In the genomic region with DNA sequence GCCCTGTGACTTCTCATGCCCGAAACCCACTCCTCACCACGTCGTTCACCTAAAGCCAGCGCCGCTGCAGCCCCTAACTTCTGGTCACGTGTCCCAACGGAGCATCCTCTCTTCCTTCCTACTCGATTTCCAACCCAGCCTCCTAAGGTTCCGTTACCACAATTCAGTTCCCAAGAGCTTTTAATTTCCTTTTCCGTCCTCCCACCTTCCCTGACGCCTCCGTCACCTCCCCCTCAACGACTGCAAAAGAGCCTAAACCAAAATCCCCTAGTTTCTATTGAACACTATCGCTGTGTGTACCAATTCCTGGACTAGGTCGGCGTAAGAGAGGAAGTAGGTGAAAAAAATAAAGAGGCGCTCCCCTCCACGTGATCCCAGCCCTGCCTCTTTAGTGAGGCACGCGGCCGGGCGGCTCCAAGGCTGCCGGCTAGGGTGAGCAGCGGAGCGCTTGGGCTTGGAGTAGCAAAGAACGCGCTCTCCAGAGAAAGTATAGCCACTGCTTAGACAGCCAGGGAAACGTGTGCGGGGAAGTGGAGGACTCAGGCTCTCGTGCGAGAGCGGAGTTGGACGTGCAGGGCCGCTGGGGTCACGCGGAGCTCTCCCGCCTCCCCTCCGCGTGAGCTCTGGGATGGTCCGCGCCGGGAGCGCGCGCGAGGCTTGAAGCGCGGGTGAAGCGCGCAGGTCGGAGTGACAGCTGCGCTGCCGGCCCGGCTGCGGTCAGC, we compare ENCODE assay signal across 1 cellular context.
TF ChIP-seq lines count a peak whose summit lies in the region.

A gene (plus strand): TSS at position 685 of the 722 bp plus-strand sequence.
A gene (minus strand): TSS at position 82 of the 722 bp plus-strand sequence. CDS start 1,189 bp downstream, outside the sequence.

TF ChIP-seq in K562, 482 proteins besides CTCF, POLR2A, EP300 and RAD21 (continued from another document and continues in another):
- no peak for TF ChIP-seq PRPF4 (IDR thresholded peaks at IDR 0.05; ENCODE audit: insufficient read depth, low read depth, low read length, poor library complexity, severe bottlenecking)
- TF ChIP-seq RNF2 (IDR thresholded peaks at IDR 0.05): peak; percentile 67
- peak; percentile 91 for TF ChIP-seq SPI1 (IDR thresholded peaks at IDR 0.05; ENCODE audit: borderline replicate concordance, low read depth, low read length)
- no peak for TF ChIP-seq ZNF507 (tag; conservative IDR thresholded peaks at IDR 0.05)
- TF ChIP-seq, protein P1, sequence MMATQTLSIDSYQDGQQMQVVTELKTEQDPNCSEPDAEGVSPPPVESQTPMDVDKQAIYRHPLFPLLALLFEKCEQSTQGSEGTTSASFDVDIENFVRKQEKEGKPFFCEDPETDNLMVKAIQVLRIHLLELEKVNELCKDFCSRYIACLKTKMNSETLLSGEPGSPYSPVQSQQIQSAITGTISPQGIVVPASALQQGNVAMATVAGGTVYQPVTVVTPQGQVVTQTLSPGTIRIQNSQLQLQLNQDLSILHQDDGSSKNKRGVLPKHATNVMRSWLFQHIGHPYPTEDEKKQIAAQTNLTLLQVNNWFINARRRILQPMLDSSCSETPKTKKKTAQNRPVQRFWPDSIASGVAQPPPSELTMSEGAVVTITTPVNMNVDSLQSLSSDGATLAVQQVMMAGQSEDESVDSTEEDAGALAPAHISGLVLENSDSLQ (IDR thresholded peaks at IDR 0.05): peak; percentile 94
- TF ChIP-seq MAFF (IDR thresholded peaks at IDR 0.05; ENCODE audit: low read length): no peak
- peak in 1 of 2 experiments; percentile 52; a peak in 1 of 4 replicates for TF ChIP-seq TBL1XR1 (IDR thresholded peaks at IDR 0.05; ENCODE audit: low read length in 2 of 2)
- TF ChIP-seq LEF1 (IDR thresholded peaks at IDR 0.05): peak; percentile 87; the same call in 1 of the 2 replicates
- peak; percentile 72 for TF ChIP-seq MIER1 (IDR thresholded peaks at IDR 0.05; ENCODE audit: low read depth)
- TF ChIP-seq ZNF589 (CRISPR knock-in tag; IDR thresholded peaks at IDR 0.05; ENCODE audit: low read depth): no peak
- TF ChIP-seq BRF1 (IDR thresholded peaks at IDR 0.05; ENCODE audit: borderline replicate concordance, extremely low read depth, insufficient read length): no peak
- peak; percentile 97 for TF ChIP-seq GTF2E2 (tag; IDR thresholded peaks at IDR 0.05)
- TF ChIP-seq RBFOX2 (IDR thresholded peaks at IDR 0.05; ENCODE audit: low read depth, low read length): peak; percentile 83
- TF ChIP-seq KDM1A (IDR thresholded peaks at IDR 0.05): no peak
- TF ChIP-seq FOXK2 (conservative IDR thresholded peaks at IDR 0.05 in 1 of 2, IDR thresholded peaks at IDR 0.05 in 1 of 2; ENCODE audit: low read depth in 2 of 2): peak; percentile 98 to 100
- TF ChIP-seq, protein P2, sequence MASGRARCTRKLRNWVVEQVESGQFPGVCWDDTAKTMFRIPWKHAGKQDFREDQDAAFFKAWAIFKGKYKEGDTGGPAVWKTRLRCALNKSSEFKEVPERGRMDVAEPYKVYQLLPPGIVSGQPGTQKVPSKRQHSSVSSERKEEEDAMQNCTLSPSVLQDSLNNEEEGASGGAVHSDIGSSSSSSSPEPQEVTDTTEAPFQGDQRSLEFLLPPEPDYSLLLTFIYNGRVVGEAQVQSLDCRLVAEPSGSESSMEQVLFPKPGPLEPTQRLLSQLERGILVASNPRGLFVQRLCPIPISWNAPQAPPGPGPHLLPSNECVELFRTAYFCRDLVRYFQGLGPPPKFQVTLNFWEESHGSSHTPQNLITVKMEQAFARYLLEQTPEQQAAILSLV (tag; IDR thresholded peaks at IDR 0.05): no peak
- TF ChIP-seq JUND (IDR thresholded peaks at IDR 0.05; ENCODE audit: borderline replicate concordance, low read depth, low read length): peak; percentile 95
- TF ChIP-seq JUND (tag; IDR thresholded peaks at IDR 0.05; ENCODE audit: borderline replicate concordance, low read depth, low read length): peak; percentile 9; the same call in 1 of the 3 replicates
- peak; percentile 99 for TF ChIP-seq NCOA1 (IDR thresholded peaks at IDR 0.05; ENCODE audit: low read depth)
- TF ChIP-seq, protein P3, sequence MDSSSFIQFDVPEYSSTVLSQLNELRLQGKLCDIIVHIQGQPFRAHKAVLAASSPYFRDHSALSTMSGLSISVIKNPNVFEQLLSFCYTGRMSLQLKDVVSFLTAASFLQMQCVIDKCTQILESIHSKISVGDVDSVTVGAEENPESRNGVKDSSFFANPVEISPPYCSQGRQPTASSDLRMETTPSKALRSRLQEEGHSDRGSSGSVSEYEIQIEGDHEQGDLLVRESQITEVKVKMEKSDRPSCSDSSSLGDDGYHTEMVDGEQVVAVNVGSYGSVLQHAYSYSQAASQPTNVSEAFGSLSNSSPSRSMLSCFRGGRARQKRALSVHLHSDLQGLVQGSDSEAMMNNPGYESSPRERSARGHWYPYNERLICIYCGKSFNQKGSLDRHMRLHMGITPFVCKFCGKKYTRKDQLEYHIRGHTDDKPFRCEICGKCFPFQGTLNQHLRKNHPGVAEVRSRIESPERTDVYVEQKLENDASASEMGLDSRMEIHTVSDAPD (CRISPR knock-in tag; IDR thresholded peaks at IDR 0.05): no peak
- peak; percentile 100 for TF ChIP-seq DIDO1 (tag; IDR thresholded peaks at IDR 0.05; ENCODE audit: low read depth)
- TF ChIP-seq, protein P4, sequence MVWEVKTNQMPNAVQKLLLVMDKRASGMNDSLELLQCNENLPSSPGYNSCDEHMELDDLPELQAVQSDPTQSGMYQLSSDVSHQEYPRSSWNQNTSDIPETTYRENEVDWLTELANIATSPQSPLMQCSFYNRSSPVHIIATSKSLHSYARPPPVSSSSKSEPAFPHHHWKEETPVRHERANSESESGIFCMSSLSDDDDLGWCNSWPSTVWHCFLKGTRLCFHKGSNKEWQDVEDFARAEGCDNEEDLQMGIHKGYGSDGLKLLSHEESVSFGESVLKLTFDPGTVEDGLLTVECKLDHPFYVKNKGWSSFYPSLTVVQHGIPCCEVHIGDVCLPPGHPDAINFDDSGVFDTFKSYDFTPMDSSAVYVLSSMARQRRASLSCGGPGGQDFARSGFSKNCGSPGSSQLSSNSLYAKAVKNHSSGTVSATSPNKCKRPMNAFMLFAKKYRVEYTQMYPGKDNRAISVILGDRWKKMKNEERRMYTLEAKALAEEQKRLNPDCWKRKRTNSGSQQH (CRISPR knock-in tag; IDR thresholded peaks at IDR 0.05): 0 out of 2 replicates have a peak, but pooled peaks have one; percentile 61
- TF ChIP-seq EGR1 (conservative IDR thresholded peaks at IDR 0.05): peak; percentile 68
- TF ChIP-seq JUN (IDR thresholded peaks at IDR 0.05; ENCODE audit: borderline replicate concordance, low read depth, low read length): peak; percentile 25; the same call in 1 of the 2 replicates
- TF ChIP-seq JUN (CRISPR knock-in tag; IDR thresholded peaks at IDR 0.05; ENCODE audit: borderline replicate concordance): peak; percentile 78; the same call in 1 of the 2 replicates
- TF ChIP-seq ZNF764 (CRISPR knock-in tag; IDR thresholded peaks at IDR 0.05; ENCODE audit: low read depth): no peak
- TF ChIP-seq, protein P5, sequence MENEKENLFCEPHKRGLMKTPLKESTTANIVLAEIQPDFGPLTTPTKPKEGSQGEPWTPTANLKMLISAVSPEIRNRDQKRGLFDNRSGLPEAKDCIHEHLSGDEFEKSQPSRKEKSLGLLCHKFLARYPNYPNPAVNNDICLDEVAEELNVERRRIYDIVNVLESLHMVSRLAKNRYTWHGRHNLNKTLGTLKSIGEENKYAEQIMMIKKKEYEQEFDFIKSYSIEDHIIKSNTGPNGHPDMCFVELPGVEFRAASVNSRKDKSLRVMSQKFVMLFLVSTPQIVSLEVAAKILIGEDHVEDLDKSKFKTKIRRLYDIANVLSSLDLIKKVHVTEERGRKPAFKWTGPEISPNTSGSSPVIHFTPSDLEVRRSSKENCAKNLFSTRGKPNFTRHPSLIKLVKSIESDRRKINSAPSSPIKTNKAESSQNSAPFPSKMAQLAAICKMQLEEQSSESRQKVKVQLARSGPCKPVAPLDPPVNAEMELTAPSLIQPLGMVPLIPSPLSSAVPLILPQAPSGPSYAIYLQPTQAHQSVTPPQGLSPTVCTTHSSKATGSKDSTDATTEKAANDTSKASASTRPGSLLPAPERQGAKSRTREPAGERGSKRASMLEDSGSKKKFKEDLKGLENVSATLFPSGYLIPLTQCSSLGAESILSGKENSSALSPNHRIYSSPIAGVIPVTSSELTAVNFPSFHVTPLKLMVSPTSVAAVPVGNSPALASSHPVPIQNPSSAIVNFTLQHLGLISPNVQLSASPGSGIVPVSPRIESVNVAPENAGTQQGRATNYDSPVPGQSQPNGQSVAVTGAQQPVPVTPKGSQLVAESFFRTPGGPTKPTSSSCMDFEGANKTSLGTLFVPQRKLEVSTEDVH (IDR thresholded peaks at IDR 0.05; ENCODE audit: low read depth, partially characterized antibody): peak; percentile 97
- TF ChIP-seq, protein P6, sequence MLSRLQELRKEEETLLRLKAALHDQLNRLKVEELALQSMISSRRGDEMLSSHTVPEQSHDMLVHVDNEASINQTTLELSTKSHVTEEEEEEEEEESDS (CRISPR knock-in tag; IDR thresholded peaks at IDR 0.05): no peak
- no peak for TF ChIP-seq ETV6 (IDR thresholded peaks at IDR 0.05; ENCODE audit: borderline replicate concordance in 1 of 2, low read depth in 2 of 2, low read length in 1 of 2)
- no peak for TF ChIP-seq ETV6 (CRISPR knock-in tag; IDR thresholded peaks at IDR 0.05; ENCODE audit: borderline replicate concordance)
- TF ChIP-seq TAF9B (IDR thresholded peaks at IDR 0.05; ENCODE audit: partially characterized antibody): peak; percentile 98
- peak; percentile 83 for TF ChIP-seq HCFC1 (IDR thresholded peaks at IDR 0.05; ENCODE audit: low read depth, low read length)
- no peak for TF ChIP-seq ZNF165 (CRISPR knock-in tag; IDR thresholded peaks at IDR 0.05; ENCODE audit: borderline replicate concordance)
- TF ChIP-seq CC2D1A (IDR thresholded peaks at IDR 0.05): peak; percentile 70; the same call in 1 of the 2 replicates
- TF ChIP-seq MEF2D (tag; conservative IDR thresholded peaks at IDR 0.05; ENCODE audit: low read depth): peak; percentile 63; the same call in 1 of the 2 replicates
- TF ChIP-seq, protein P7, sequence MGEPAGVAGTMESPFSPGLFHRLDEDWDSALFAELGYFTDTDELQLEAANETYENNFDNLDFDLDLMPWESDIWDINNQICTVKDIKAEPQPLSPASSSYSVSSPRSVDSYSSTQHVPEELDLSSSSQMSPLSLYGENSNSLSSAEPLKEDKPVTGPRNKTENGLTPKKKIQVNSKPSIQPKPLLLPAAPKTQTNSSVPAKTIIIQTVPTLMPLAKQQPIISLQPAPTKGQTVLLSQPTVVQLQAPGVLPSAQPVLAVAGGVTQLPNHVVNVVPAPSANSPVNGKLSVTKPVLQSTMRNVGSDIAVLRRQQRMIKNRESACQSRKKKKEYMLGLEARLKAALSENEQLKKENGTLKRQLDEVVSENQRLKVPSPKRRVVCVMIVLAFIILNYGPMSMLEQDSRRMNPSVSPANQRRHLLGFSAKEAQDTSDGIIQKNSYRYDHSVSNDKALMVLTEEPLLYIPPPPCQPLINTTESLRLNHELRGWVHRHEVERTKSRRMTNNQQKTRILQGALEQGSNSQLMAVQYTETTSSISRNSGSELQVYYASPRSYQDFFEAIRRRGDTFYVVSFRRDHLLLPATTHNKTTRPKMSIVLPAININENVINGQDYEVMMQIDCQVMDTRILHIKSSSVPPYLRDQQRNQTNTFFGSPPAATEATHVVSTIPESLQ (CRISPR knock-in tag; IDR thresholded peaks at IDR 0.05): 0 out of 2 replicates have a peak, but pooled peaks have one; percentile 49
- no peak for TF ChIP-seq PCBP1 (IDR thresholded peaks at IDR 0.05; ENCODE audit: low read depth, low read length, poor library complexity, severe bottlenecking)
- peak; percentile 98 for TF ChIP-seq MYC (IDR thresholded peaks at IDR 0.05; ENCODE audit: low read depth, low read length)
- peak; percentile 98 for TF ChIP-seq MYC (CRISPR knock-in tag; IDR thresholded peaks at IDR 0.05; ENCODE audit: borderline replicate concordance, low read depth)
- TF ChIP-seq TOE1 (IDR thresholded peaks at IDR 0.05; ENCODE audit: borderline replicate concordance): peak; percentile 99
- TF ChIP-seq TOE1 (CRISPR knock-in tag; IDR thresholded peaks at IDR 0.05; ENCODE audit: borderline replicate concordance, low read depth): peak; percentile 51; the same call in 1 of the 2 replicates
- TF ChIP-seq RB1 (IDR thresholded peaks at IDR 0.05; ENCODE audit: low read depth): peak; percentile 80
- TF ChIP-seq, protein P8, sequence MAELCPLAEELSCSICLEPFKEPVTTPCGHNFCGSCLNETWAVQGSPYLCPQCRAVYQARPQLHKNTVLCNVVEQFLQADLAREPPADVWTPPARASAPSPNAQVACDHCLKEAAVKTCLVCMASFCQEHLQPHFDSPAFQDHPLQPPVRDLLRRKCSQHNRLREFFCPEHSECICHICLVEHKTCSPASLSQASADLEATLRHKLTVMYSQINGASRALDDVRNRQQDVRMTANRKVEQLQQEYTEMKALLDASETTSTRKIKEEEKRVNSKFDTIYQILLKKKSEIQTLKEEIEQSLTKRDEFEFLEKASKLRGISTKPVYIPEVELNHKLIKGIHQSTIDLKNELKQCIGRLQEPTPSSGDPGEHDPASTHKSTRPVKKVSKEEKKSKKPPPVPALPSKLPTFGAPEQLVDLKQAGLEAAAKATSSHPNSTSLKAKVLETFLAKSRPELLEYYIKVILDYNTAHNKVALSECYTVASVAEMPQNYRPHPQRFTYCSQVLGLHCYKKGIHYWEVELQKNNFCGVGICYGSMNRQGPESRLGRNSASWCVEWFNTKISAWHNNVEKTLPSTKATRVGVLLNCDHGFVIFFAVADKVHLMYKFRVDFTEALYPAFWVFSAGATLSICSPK (IDR thresholded peaks at IDR 0.05; ENCODE audit: borderline replicate concordance): 0 out of 2 replicates have a peak, but pooled peaks have one; percentile 18
- TF ChIP-seq, protein P9, sequence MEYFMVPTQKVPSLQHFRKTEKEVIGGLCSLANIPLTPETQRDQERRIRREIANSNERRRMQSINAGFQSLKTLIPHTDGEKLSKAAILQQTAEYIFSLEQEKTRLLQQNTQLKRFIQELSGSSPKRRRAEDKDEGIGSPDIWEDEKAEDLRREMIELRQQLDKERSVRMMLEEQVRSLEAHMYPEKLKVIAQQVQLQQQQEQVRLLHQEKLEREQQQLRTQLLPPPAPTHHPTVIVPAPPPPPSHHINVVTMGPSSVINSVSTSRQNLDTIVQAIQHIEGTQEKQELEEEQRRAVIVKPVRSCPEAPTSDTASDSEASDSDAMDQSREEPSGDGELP (CRISPR knock-in tag; IDR thresholded peaks at IDR 0.05; ENCODE audit: borderline replicate concordance): peak; percentile 89
- TF ChIP-seq, protein P10, sequence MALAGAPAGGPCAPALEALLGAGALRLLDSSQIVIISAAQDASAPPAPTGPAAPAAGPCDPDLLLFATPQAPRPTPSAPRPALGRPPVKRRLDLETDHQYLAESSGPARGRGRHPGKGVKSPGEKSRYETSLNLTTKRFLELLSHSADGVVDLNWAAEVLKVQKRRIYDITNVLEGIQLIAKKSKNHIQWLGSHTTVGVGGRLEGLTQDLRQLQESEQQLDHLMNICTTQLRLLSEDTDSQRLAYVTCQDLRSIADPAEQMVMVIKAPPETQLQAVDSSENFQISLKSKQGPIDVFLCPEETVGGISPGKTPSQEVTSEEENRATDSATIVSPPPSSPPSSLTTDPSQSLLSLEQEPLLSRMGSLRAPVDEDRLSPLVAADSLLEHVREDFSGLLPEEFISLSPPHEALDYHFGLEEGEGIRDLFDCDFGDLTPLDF (CRISPR knock-in tag; IDR thresholded peaks at IDR 0.05): peak; percentile 91
